Comparison of ENCODE assay signal across 8 cellular contexts in genomic region chr1:11655263-11656079, GRCh38.
DNase-seq lines count a peak whose midpoint lies in the region; ATAC-seq and TF ChIP-seq lines count a peak whose summit lies in the region.

No MANE protein-coding gene starts in this region.

- H3K36me3 ChIP-seq in HUES48 (ENCODE audit: control insufficient read depth, insufficient read depth, low read length) (peaks cover 34% of the 10 kb centered on the region), muscle layer of colon (ENCODE audit: insufficient read depth, low read length) (peaks cover 4% of the 10 kb centered on the region)

- H3K4me1 ChIP-seq in HUES48 (ENCODE audit: control insufficient read depth, insufficient read depth, low read length) (peaks cover 27% of the 10 kb centered on the region), muscle layer of colon (ENCODE audit: insufficient read depth, low read length) (peaks cover 9% of the 10 kb centered on the region)

- no peak overlapping the region for H3K27ac ChIP-seq in HUES48 (ENCODE audit: low read depth, low read length)
- H3K27ac ChIP-seq in muscle layer of colon (ENCODE audit: low read depth, low read length), result no peak overlapping the region

- H3K9me3 ChIP-seq in HUES48 (ENCODE audit: control insufficient read depth, insufficient read depth, low read length), result no peaks in the 10 kb centered on the region
- no peaks in the 10 kb centered on the region for H3K9me3 ChIP-seq in muscle layer of colon (ENCODE audit: low read length)

- H3K27me3 ChIP-seq in HUES48 (ENCODE audit: control insufficient read depth, insufficient read depth, low read length) (peaks cover 27% of the 10 kb centered on the region), muscle layer of colon (ENCODE audit: control insufficient read depth in 1 of 2, insufficient read depth in 2 of 2, low read length in 2 of 2) (peaks cover 0 to 5% of the 10 kb centered on the region in 2 donors)

- H3K9ac ChIP-seq in HUES48 (ENCODE audit: low read depth, low read length), result no peak overlapping the region
- H3K9ac ChIP-seq in muscle layer of colon (ENCODE audit: low read length), result peak overlapping the region; percentile 44

- ATAC-seq in HG03469 (IDR thresholded peaks at IDR 0.05; ENCODE audit: unreplicated experiment), result no peak

- DNase-seq in AG04449 (ENCODE audit: low read depth, low spot score) (no peak), cardiac fibroblast (ENCODE audit: low read depth in 2 of 2) (no peak), NCI-H1105 treated with DMSO at 0.1 percent for 48 hours (lab: John Stamatoyannopoulos, UW) (no peak), NOMO-1 treated with dmso at 0.1 percent for 144 hours (lab: John Stamatoyannopoulos, UW; ENCODE audit: unreplicated experiment) (no peak), SIG-M5 (lab: John Stamatoyannopoulos, UW) (no peak)

- CTCF ChIA-PET in AG04449 (lab: Yijun Ruan, JAX), result interaction anchor here (0.7 to 4.7 kb wide), 6 partner anchors 9 to 616 kb away, joined by 3 to 28 read pairs (median 8); partner anchors contain the start of gene FBXO6

- H3K4me3 ChIP-seq in AG04449 (ENCODE audit: low read depth, low read length) (peak overlapping the region; percentile 64), HUES48 (ENCODE audit: low read depth, low read length) (peak overlapping the region; percentile 60), cardiac fibroblast (replicated peaks in 1 of 2; ENCODE audit: low read depth in 2 of 2, low read length in 2 of 2) (peak overlapping the region; percentile 56 to 59), muscle layer of colon (ENCODE audit: low read depth in 1 of 2, low read length in 2 of 2) (peak overlapping the region; percentile 47)

- POLR2A ChIA-PET in AG04449 (lab: Yijun Ruan, JAX), result interaction anchor here (1.3 kb wide), 1 partner anchor 9 kb away, joined by 7 read pairs; the partner anchor contains the start of gene FBXO6

- TF ChIP-seq CTCF in AG04449 (IDR thresholded peaks at IDR 0.05; ENCODE audit: insufficient read depth, low read length, missing control alignments), result no peak
- no peak for TF ChIP-seq CTCF in cardiac fibroblast (IDR thresholded peaks at IDR 0.05; ENCODE audit: low read depth, low read length)
